Comparison of ENCODE assay signal across 9 cellular contexts in the genomic region with DNA sequence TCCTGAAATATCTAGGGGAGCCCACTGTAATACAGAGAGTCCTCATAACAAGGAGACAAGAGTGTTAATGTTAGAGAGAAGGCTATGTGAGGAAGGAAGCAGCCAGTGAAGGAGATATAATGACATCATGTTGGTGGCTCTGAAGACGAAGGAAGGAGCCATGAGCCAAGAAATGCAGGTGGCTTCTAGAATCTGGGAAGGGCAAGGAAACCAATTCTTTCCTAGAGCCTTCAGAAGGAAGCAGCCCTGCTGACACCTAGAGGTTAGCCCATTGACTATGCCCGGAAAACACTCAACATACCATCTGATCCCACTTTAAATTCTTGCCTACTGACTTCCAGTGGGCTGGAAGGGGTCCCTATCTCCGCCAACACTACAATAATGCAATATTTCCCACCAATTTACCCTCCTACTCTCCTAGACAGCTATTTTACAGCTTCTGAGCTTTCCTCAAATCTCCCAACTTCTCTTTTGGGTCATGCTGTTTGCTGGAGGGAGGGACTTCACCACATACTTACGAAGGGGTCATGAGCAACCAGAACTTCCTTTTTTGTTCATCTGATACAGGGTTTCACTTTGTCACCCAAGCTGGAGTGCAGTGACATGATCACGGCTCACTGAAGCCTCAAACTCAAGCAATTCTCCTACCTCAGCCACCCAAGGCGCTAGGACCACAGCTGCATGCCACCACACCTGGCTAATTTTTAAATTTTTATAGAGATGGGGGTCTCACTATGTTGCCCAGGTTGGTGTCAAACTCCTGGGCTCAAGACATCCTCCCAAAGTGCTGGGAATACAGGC. TPM values are rescaled to one million over a fixed set of nuclear protein-coding genes. Genes with fewer than 3 reads are reported as not detected.
A peak's percentile ranks its signal among the peaks of the same experiment; 100 is the strongest.
DNase-seq lines count a peak whose midpoint lies in the region; ATAC-seq and TF ChIP-seq lines count a peak whose summit lies in the region.
"Had no signal": no experiment of that assay in that cellular context is flagged by ENCODE, and none has a peak within 500 bp of the region (broad histone marks: within the 10 kb centered on the region; RNA-seq: fewer than 3 reads in every experiment).

No MANE protein-coding gene starts in this region.

- H3K36me3 Mint-ChIP-seq in central memory CD8-positive, alpha-beta T cell (ENCODE audit: insufficient read depth): no peaks in the 10 kb centered on the region

- H3K4me1 Mint-ChIP-seq in central memory CD8-positive, alpha-beta T cell: peaks cover 19% of the 10 kb centered on the region
- H3K4me1 Mint-ChIP-seq: brain had no signal

- no peak overlapping the region for H2BK120ac ChIP-seq in mesenchymal stem cell (ENCODE audit: low read depth, low read length)

- H2BK5ac ChIP-seq in mesenchymal stem cell (ENCODE audit: low read depth, low read length, poor library complexity, severe bottlenecking): no peak overlapping the region

- peak overlapping the region; percentile 6 for H3K4me3 Mint-ChIP-seq in central memory CD8-positive, alpha-beta T cell
- H3K4me3 Mint-ChIP-seq: brain had no signal

- H4K8ac ChIP-seq in mesenchymal stem cell (ENCODE audit: low read length): no peak overlapping the region

- no peak for TF ChIP-seq CTCF in dorsolateral prefrontal cortex (IDR thresholded peaks at IDR 0.05 in 54 of 56, conservative IDR thresholded peaks at IDR 0.05 in 2 of 56; ENCODE audit: low read depth in 1 of 56, partially characterized antibody in 56 of 56)

- H2BK15ac ChIP-seq in mesenchymal stem cell (ENCODE audit: low read depth, poor library complexity, severe bottlenecking): no peak overlapping the region

- peaks cover 9 to 10% of the 10 kb centered on the region in 2 experiments for H3K36me3 ChIP-seq in mesenchymal stem cell (ENCODE audit: control insufficient read depth in 1 of 2, insufficient read depth in 2 of 2, low read depth in 1 of 2, low read length in 2 of 2)

- H4K91ac ChIP-seq in mesenchymal stem cell (ENCODE audit: low read length): no peak overlapping the region

- no peak overlapping the region for H3K23ac ChIP-seq in mesenchymal stem cell (ENCODE audit: low read length in 2 of 2)

- no peaks in the 10 kb centered on the region for H3K9me3 Mint-ChIP-seq in central memory CD8-positive, alpha-beta T cell
- H3K9me3 Mint-ChIP-seq: brain had no signal

- H2AFZ ChIP-seq in mesenchymal stem cell (ENCODE audit: low read depth, low read length): no peak overlapping the region

- no peak overlapping the region for H2AK5ac ChIP-seq in mesenchymal stem cell (ENCODE audit: low read length, severe bottlenecking)

- no peaks in the 10 kb centered on the region for H3K27me3 Mint-ChIP-seq in central memory CD8-positive, alpha-beta T cell

- H3K79me1 ChIP-seq in mesenchymal stem cell (replicated peaks; ENCODE audit: low read length, poor library complexity, severe bottlenecking): peaks cover 11% of the 10 kb centered on the region

- H3K18ac ChIP-seq in mesenchymal stem cell (ENCODE audit: low read depth in 1 of 2, low read length in 2 of 2): no peak overlapping the region

- intact Hi-C loops in dorsolateral prefrontal cortex (cut with DNase I): no loop called here

- H3K4me2 ChIP-seq in mesenchymal stem cell (ENCODE audit: low read length, poor library complexity, severe bottlenecking): no peak overlapping the region

- H3K14ac ChIP-seq in mesenchymal stem cell (ENCODE audit: low read length in 2 of 2): no peak overlapping the region

- WGBS in mesenchymal stem cell: 71% methylated on average over 5 of the region's 6 CpGs

- H3K4ac ChIP-seq in mesenchymal stem cell (ENCODE audit: low read depth in 1 of 2, low read length in 2 of 2): no peak overlapping the region

- no peaks in the 10 kb centered on the region for H3K4me1 ChIP-seq in mesenchymal stem cell (ENCODE audit: control insufficient read depth, insufficient read depth, low read depth, low read length)

- no peak overlapping the region for H2BK12ac ChIP-seq in mesenchymal stem cell (ENCODE audit: low read length in 2 of 2)

- no peak overlapping the region for H3K9ac ChIP-seq in mesenchymal stem cell (ENCODE audit: low read length)

- peak overlapping the region in 5 of 59 donors; percentile 7 to 53 (median 11) for H3K27ac ChIP-seq in dorsolateral prefrontal cortex
- H3K27ac ChIP-seq in mesenchymal stem cell (ENCODE audit: low read length, poor library complexity, severe bottlenecking): no peak overlapping the region

- no peak for DNase-seq in central memory CD8-positive, alpha-beta T cell (ENCODE audit: low spot score in 2 of 2)
- DNase-seq in dorsolateral prefrontal cortex: no peak
- DNase-seq in cerebellar nuclear complex (lab: John Stamatoyannopoulos, UW): no peak
- DNase-seq in mesenchymal stem cell: no peak
- no peak for DNase-seq in EL

- no peaks in the 10 kb centered on the region for H3K27me3 ChIP-seq in dorsolateral prefrontal cortex
- no peaks in the 10 kb centered on the region for H3K27me3 ChIP-seq in mesenchymal stem cell (ENCODE audit: control insufficient read depth in 1 of 2, insufficient read depth in 1 of 2, low read length in 2 of 2)

- H3K4me3 ChIP-seq in dorsolateral prefrontal cortex: no peak overlapping the region
- no peak overlapping the region for H3K4me3 ChIP-seq in mesenchymal stem cell (ENCODE audit: insufficient read depth in 1 of 2, low read depth in 1 of 2, low read length in 2 of 2)

- TF ChIP-seq POLR2A in GM15510 (IDR thresholded peaks at IDR 0.05; ENCODE audit: borderline replicate concordance, extremely low read depth, insufficient read length): peak; percentile 14

- no peaks in the 10 kb centered on the region for H3K9me3 ChIP-seq in mesenchymal stem cell (ENCODE audit: control insufficient read depth, low read length)

- peak; percentile 90 for ATAC-seq in GM21515 (IDR thresholded peaks at IDR 0.05; ENCODE audit: unreplicated experiment)
- ATAC-seq in HG03575 (IDR thresholded peaks at IDR 0.05; ENCODE audit: extremely low read depth, insufficient number of reproducible peaks, low FRiP score, unreplicated experiment): peak; percentile 92
- peak; percentile 55 for ATAC-seq in central memory CD8-positive, alpha-beta T cell (replicated peaks; ENCODE audit: extremely low read depth, poor library complexity, severe bottlenecking)

- H3K27ac Mint-ChIP-seq in central memory CD8-positive, alpha-beta T cell (ENCODE audit: low read depth): peak overlapping the region; percentile 47

RNA-seq across cellular contexts. Expression of gene G3BP2, which starts 25.2 kb away (rescaled TPM):
- 100 to 1,000 TPM; 105 to 375 (median 251) TPM for total RNA-seq in dorsolateral prefrontal cortex
- polyA plus RNA-seq in mesenchymal stem cell (2013, experiment 1 of 2): 99.9 TPM
- 101 TPM for polyA plus RNA-seq in mesenchymal stem cell (2013, experiment 2 of 2)

RNA-seq across cellular contexts. Expression of gene USO1, which starts 26.0 kb away (rescaled TPM):
- total RNA-seq in dorsolateral prefrontal cortex: 10 to 100 TPM; 29.0 to 63.1 (median 46.5) TPM
- polyA plus RNA-seq in mesenchymal stem cell (2013, experiment 1 of 2): 68.2 TPM
- 72.2 TPM for polyA plus RNA-seq in mesenchymal stem cell (2013, experiment 2 of 2)
